In genomic region chr11:113363996-113364641, GRCh38 we compare ENCODE assay signal across 20 cellular contexts. TPM values are rescaled to one million over a fixed set of nuclear protein-coding genes. Genes with fewer than 3 reads are reported as not detected.
DNase-seq lines count a peak whose midpoint lies in the region; ATAC-seq, FAIRE-seq and TF ChIP-seq lines count a peak whose summit lies in the region.
"Had no signal": no experiment of that assay in that cellular context is flagged by ENCODE, and none has a peak within 500 bp of the region (broad histone marks: within the 10 kb centered on the region; RNA-seq: fewer than 3 reads in every experiment).

No MANE protein-coding gene starts in this region.

- H3K9me3 ChIP-seq in mammary epithelial cell (replicated peaks; ENCODE audit: insufficient read depth, low read length) (no peaks in the 10 kb centered on the region), breast epithelium (no peaks in the 10 kb centered on the region)

- H3K36me3 ChIP-seq in mammary epithelial cell (ENCODE audit: insufficient read depth, low read length) = peaks cover 31% of the 10 kb centered on the region
- peaks cover 8% of the 10 kb centered on the region for H3K36me3 ChIP-seq in breast epithelium
- peaks cover 14% of the 10 kb centered on the region for H3K36me3 ChIP-seq in bronchial epithelial cell (ENCODE audit: control insufficient read depth, insufficient read depth, low read length)

- ATAC-seq in HG03432 (IDR thresholded peaks at IDR 0.05; ENCODE audit: unreplicated experiment) (peak; percentile 42), HG03135 (IDR thresholded peaks at IDR 0.05; ENCODE audit: unreplicated experiment) (no peak), HG03196 (IDR thresholded peaks at IDR 0.05; ENCODE audit: unreplicated experiment) (no peak)
- ATAC-seq: K562, PC-3 had no signal

- peaks cover 28% of the 10 kb centered on the region for H3K4me1 ChIP-seq in mammary epithelial cell (ENCODE audit: insufficient read depth, low read length)
- no peaks in the 10 kb centered on the region for H3K4me1 ChIP-seq in breast epithelium

- H3K27ac ChIP-seq in mammary epithelial cell (ENCODE audit: insufficient read depth, low read depth, low read length) (peak overlapping the region; percentile 56), breast epithelium (no peak overlapping the region)

- no peaks in the 10 kb centered on the region for H3K79me2 ChIP-seq in mammary epithelial cell (ENCODE audit: insufficient read depth, low read length)

- H3K27me3 ChIP-seq in mammary epithelial cell (ENCODE audit: insufficient read depth, low read length) (no peaks in the 10 kb centered on the region), breast epithelium (no peaks in the 10 kb centered on the region), bronchial epithelial cell (ENCODE audit: control insufficient read depth, insufficient read depth, low read length) (no peaks in the 10 kb centered on the region)

- TF ChIP-seq CTCF in mammary epithelial cell (conservative IDR thresholded peaks at IDR 0.05 in 1 of 2, IDR thresholded peaks at IDR 0.05 in 1 of 2; ENCODE audit: extremely low read depth in 1 of 2, insufficient read depth in 1 of 2, low read depth in 1 of 2, low read length in 2 of 2) = no peak
- TF ChIP-seq CTCF in breast epithelium (IDR thresholded peaks at IDR 0.05) = no peak
- TF ChIP-seq CTCF in bronchial epithelial cell (IDR thresholded peaks at IDR 0.05; ENCODE audit: insufficient read depth, low read length, severe bottlenecking) = no peak

- WGBS in mammary epithelial cell (ENCODE audit: low coverage, missing lambda C conversion rate) = 82% methylated on average over 6 of the region's 7 CpGs

- H2AFZ ChIP-seq in mammary epithelial cell (ENCODE audit: low read depth, low read length) = no peak overlapping the region

- peak; percentile 28 for FAIRE-seq in bronchial epithelial cell (lab: Jason Lieb, UNC)
- FAIRE-seq: K562 had no signal

- CTCF ChIA-PET in mammary epithelial cell (lab: Charles Lee; ENCODE audit: low non-redundant PET) = no interaction called here

- peak overlapping the region; percentile 16 for H3K4me2 ChIP-seq in mammary epithelial cell (ENCODE audit: insufficient read depth, low read depth, low read length)

- H3K9ac ChIP-seq in mammary epithelial cell (ENCODE audit: insufficient read depth, low read length) = no peak overlapping the region

- no peak overlapping the region for H3K4me3 ChIP-seq in mammary epithelial cell (replicated peaks in 1 of 3; ENCODE audit: insufficient read depth in 1 of 3, low read depth in 2 of 3, low read length in 3 of 3)
- no peak overlapping the region for H3K4me3 ChIP-seq in breast epithelium
- H3K4me3 ChIP-seq in bronchial epithelial cell (ENCODE audit: low read depth, low read length) = no peak overlapping the region
- H3K4me3 ChIP-seq: K562 had no signal

- DNase-seq in mammary epithelial cell = no peak
- no peak for DNase-seq in breast epithelium (ENCODE audit: low spot score in 2 of 2)
- no peak for DNase-seq in bronchial epithelial cell (ENCODE audit: low read depth)
- no peak for DNase-seq in pons (ENCODE audit: low spot score)
- no peak for DNase-seq in DMS 273 treated with DMSO at 0.1 percent for 48 hours (lab: John Stamatoyannopoulos, UW)
- DNase-seq: Calu3; CD4-positive, alpha-beta memory T cell; DMS53; EL; H9; NCI-H1105; NCI-H2081; NCI-H510A; PC-3; RPMI8226 had no signal

- no peaks in the 10 kb centered on the region for H4K20me1 ChIP-seq in mammary epithelial cell (ENCODE audit: insufficient read depth, low read length)

- intact Hi-C loops in mammary epithelial cell (cut with micrococcal nuclease) = no loop called here
- intact Hi-C loops in breast epithelium (cut with DNase I; ENCODE audit: low total_unique reads) = no loop called here

- no TSS peak for BruUV-seq in mammary epithelial cell (replicated peaks; lab: Mats Ljungman, UMichigan)

- dilution Hi-C loops in mammary epithelial cell (cut with HindIII; ENCODE audit: low sequenced_read_pairs) = no loop called here

- TF ChIP-seq POLR2A in breast epithelium (IDR thresholded peaks at IDR 0.05) = no peak

- in situ Hi-C loops in mammary epithelial cell (cut with MboI; ENCODE audit: low sequenced_read_pairs in 2 of 2) = no loop called here

RNA-seq across cellular contexts. Expression of gene ANKK1, which starts 23.5 kb away (rescaled TPM):
- total RNA-seq in mammary epithelial cell = 1 to 10 TPM; 1.5 to 2.3 TPM
- polyA plus RNA-seq in mammary epithelial cell = 2.5 TPM
- 4.5 TPM for polyA minus RNA-seq in mammary epithelial cell
- total RNA-seq in breast epithelium = 1 to 10 TPM; 1.4 to 3.4 (median 1.6) TPM
- 0.26 and 1.8 TPM in 2 replicates for total RNA-seq in bronchial epithelial cell
- total RNA-seq: A172, K562 had no signal
- polyA plus RNA-seq: K562 had no signal

RNA-seq across cellular contexts. Expression of gene TTC12, which starts 49.7 kb away (rescaled TPM):
- total RNA-seq in mammary epithelial cell (10 to 100 TPM; 32.5 to 36.5 TPM), breast epithelium (10 to 100 TPM; 12.3 to 48.4 (median 43.6) TPM), bronchial epithelial cell (12.9 and 32.1 TPM in 2 replicates)
- polyA plus RNA-seq in mammary epithelial cell = 23.8 TPM
- polyA minus RNA-seq in mammary epithelial cell = 98.7 TPM
